In the genomic region with DNA sequence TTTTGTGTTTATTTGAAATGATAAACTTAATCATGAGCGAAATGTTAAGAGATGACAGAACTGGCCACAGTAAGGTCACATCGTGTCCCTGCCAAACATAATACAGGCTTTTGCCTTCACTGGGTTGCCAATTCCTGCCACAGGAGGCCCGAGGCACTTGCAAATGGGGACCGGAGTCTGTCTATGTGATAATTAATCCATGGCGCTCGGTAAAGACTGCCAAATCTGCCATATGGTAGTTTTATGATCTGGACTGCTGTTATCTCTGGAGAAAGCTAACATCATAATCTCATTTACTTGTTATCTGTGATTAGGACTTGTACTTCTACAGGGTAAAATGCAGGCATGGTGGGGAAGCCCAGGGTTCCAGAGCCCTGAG, we compare ENCODE assay signal across 27 cellular contexts.
DNase-seq lines count a peak whose midpoint lies in the region; ATAC-seq, FAIRE-seq and TF ChIP-seq lines count a peak whose summit lies in the region.
"Had no signal": no experiment of that assay in that cellular context is flagged by ENCODE, and none has a peak within 500 bp of the region (broad histone marks: within the 10 kb centered on the region; RNA-seq: fewer than 3 reads in every experiment).

No MANE protein-coding gene starts in this region.

- H3K36me3 ChIP-seq in left ventricle myocardium inferior: no peaks in the 10 kb centered on the region
- no peaks in the 10 kb centered on the region for H3K36me3 ChIP-seq in suprapubic skin
- H3K36me3 ChIP-seq: esophagus squamous epithelium, gastroesophageal sphincter, ovary, SJSA1, upper lobe of left lung had no signal

- TF ChIP-seq EP300 in suprapubic skin (IDR thresholded peaks at IDR 0.05): no peak

- no peak for FAIRE-seq in frontal cortex (lab: Jason Lieb, UNC)
- FAIRE-seq: endometrium, GM12892, islet of Langerhans, RCC 7860 had no signal

- H3K4me1 ChIP-seq in left ventricle myocardium inferior: no peaks in the 10 kb centered on the region
- no peaks in the 10 kb centered on the region for H3K4me1 ChIP-seq in suprapubic skin
- H3K4me1 ChIP-seq: esophagus squamous epithelium, gastroesophageal sphincter, SJSA1, upper lobe of left lung had no signal

- TF ChIP-seq CTCF in LNCaP clone FGC (IDR thresholded peaks at IDR 0.05; ENCODE audit: control insufficient read depth, extremely low read depth, insufficient read depth): no peak
- TF ChIP-seq CTCF in left ventricle myocardium inferior (IDR thresholded peaks at IDR 0.05; ENCODE audit: borderline replicate concordance): no peak
- no peak for TF ChIP-seq CTCF in suprapubic skin (IDR thresholded peaks at IDR 0.05)

- no peak for TF ChIP-seq POLR2A in suprapubic skin (IDR thresholded peaks at IDR 0.05)

- 35% methylated on average over 6 of the region's 6 CpGs for WGBS in suprapubic skin

- intact Hi-C loops in left ventricle myocardium inferior (cut with micrococcal nuclease): no loop called here

- peak overlapping the region; percentile 39 for H3K27ac ChIP-seq in left ventricle myocardium inferior (replicated peaks)
- H3K27ac ChIP-seq in suprapubic skin: peak overlapping the region; percentile 26
- H3K27ac ChIP-seq: esophagus squamous epithelium, gastroesophageal sphincter, HL-60, ovary, SJSA1, upper lobe of left lung had no signal

- H3K4me3 ChIP-seq in LNCaP clone FGC (ENCODE audit: low read depth, low read length) (no peak overlapping the region), left ventricle myocardium inferior (no peak overlapping the region), suprapubic skin (no peak overlapping the region)
- H3K4me3 ChIP-seq: esophagus squamous epithelium, gastroesophageal sphincter, lung, ovary, SJSA1, upper lobe of left lung had no signal

- no peaks in the 10 kb centered on the region for H3K9me3 ChIP-seq in left ventricle myocardium inferior (replicated peaks)
- no peaks in the 10 kb centered on the region for H3K9me3 ChIP-seq in suprapubic skin
- H3K9me3 ChIP-seq: esophagus squamous epithelium, gastroesophageal sphincter, ovary, SJSA1, upper lobe of left lung had no signal

- ATAC-seq in GM21528 (IDR thresholded peaks at IDR 0.05; ENCODE audit: low FRiP score, unreplicated experiment): no peak
- ATAC-seq: gastroesophageal sphincter had no signal

- H3K27me3 ChIP-seq in left ventricle myocardium inferior (ENCODE audit: low read depth): no peaks in the 10 kb centered on the region
- no peaks in the 10 kb centered on the region for H3K27me3 ChIP-seq in suprapubic skin
- H3K27me3 ChIP-seq: esophagus squamous epithelium, gastroesophageal sphincter, ovary, upper lobe of left lung had no signal

- DNase-seq in LNCaP clone FGC (ENCODE audit: low read depth): peak; percentile 75
- peak; percentile 90 for DNase-seq in NCI-H82 treated with DMSO at 0.1 percent for 48 hours (lab: John Stamatoyannopoulos, UW; ENCODE audit: unreplicated experiment)
- DNase-seq in left ventricle myocardium inferior: peak; percentile 43
- no peak for DNase-seq in suprapubic skin (ENCODE audit: low spot score in 2 of 2)
- no peak for DNase-seq in activated gamma-delta T cell (lab: John Stamatoyannopoulos, UW)
- no peak for DNase-seq in frontal cortex (ENCODE audit: low spot score in 2 of 2)
- DNase-seq: activated T-cell treated with anti-CD3 and anti-CD28 coated beads for 4 hours; EL; esophagus squamous epithelium; GOT3; HFFc6; hypothalamus; Karpas-422; NCI-H146; NCI-H510A treated with DMSO at 0.1 percent for 48 hours; ovary; stimulated activated CD4-positive, alpha-beta T cell treated with anti-CD3 and anti-CD28 coated beads, Interleukin-4, amount 100 ng/mL, for 1 hour; upper lobe of left lung had no signal

Comparison
In these comparisons a context has a peak if more than half of its experiments do, and no peak if none do; other contexts are left out.
1. DNase-seq: peak in LNCaP clone FGC (single experiment), NCI-H82 treated with DMSO at 0.1 percent for 48 hours (single experiment) and left ventricle myocardium inferior (single experiment); none in suprapubic skin (0 of 2), activated gamma-delta T cell (single experiment) and frontal cortex (0 of 2).